ENCODE assay signal across 25 cellular contexts in genomic region chr7:18916826-18917225, GRCh38.
DNase-seq lines count a peak whose midpoint lies in the region; ATAC-seq, FAIRE-seq and TF ChIP-seq lines count a peak whose summit lies in the region.
"Had no signal": no experiment of that assay in that cellular context is flagged by ENCODE, and none has a peak within 500 bp of the region (broad histone marks: within the 10 kb centered on the region; RNA-seq: fewer than 3 reads in every experiment).

No MANE protein-coding gene starts in this region.

- no peak for ATAC-seq in HG03025 (IDR thresholded peaks at IDR 0.05; ENCODE audit: low FRiP score, unreplicated experiment)
- no peak for ATAC-seq in stimulated activated naive CD8-positive, alpha-beta T cell treated with anti-CD3 and anti-CD28 coated beads, Interleukin-15, amount 100 ng/mL, for 72 hours
- ATAC-seq: GM23338, HCT116, K562 had no signal

- no peak for TF ChIP-seq POLR2A in H54 (IDR thresholded peaks at IDR 0.05; ENCODE audit: low read depth, low read length)

- H3K4me3 Mint-ChIP-seq in stimulated activated naive CD8-positive, alpha-beta T cell treated with anti-CD3 and anti-CD28 coated beads, Interleukin-15, amount 100 ng/mL, for 72 hours, result no peak overlapping the region
- H3K4me3 Mint-ChIP-seq: B cell; CD4-positive, alpha-beta T cell; GM23338; HFFc6 had no signal

- TF ChIP-seq CTCF in BJ (IDR thresholded peaks at IDR 0.05; ENCODE audit: insufficient read depth, low read depth, low read length) (no peak), fibroblast of villous mesenchyme (IDR thresholded peaks at IDR 0.05; ENCODE audit: insufficient read depth, low read depth, low read length) (no peak)

- CTCF ChIA-PET in BJ (lab: Yijun Ruan, JAX), result interaction anchor here (0.7 kb wide), 1 partner anchor 30 kb away, joined by 3 read pairs; no protein-coding TSS in a partner anchor

- no peaks in the 10 kb centered on the region for H3K4me1 Mint-ChIP-seq in stimulated activated naive CD8-positive, alpha-beta T cell treated with anti-CD3 and anti-CD28 coated beads, Interleukin-15, amount 100 ng/mL, for 72 hours
- H3K4me1 Mint-ChIP-seq: B cell had no signal

- peak; percentile 59 for DNase-seq in BJ (ENCODE audit: low read depth)
- DNase-seq in H54 (ENCODE audit: insufficient read length, low spot score), result no peak
- DNase-seq in fibroblast of villous mesenchyme (ENCODE audit: low read depth), result peak; percentile 8
- no peak for DNase-seq in stimulated activated CD4-positive, alpha-beta T cell treated with anti-CD3 and anti-CD28 coated beads, Interleukin-2, amount 100 ng/mL, for 48 hours
- DNase-seq in stimulated activated naive CD8-positive, alpha-beta T cell treated with anti-CD3 and anti-CD28 coated beads, Interleukin-15, amount 100 ng/mL, for 72 hours, result no peak
- DNase-seq: ACHN; C1 segment of cervical spinal cord; Caco-2; CD4-positive, alpha-beta T cell; DMS153; DMS79; GDM1; H7; HFFc6; IMR-90 had no signal

- POLR2A ChIA-PET in BJ (lab: Charles Lee), result no interaction called here

- H3K27me3 ChIP-seq in BJ (ENCODE audit: control insufficient read depth, insufficient read depth, low read length), result no peaks in the 10 kb centered on the region

- H3K27ac Mint-ChIP-seq in stimulated activated naive CD8-positive, alpha-beta T cell treated with anti-CD3 and anti-CD28 coated beads, Interleukin-15, amount 100 ng/mL, for 72 hours, result no peak overlapping the region
- H3K27ac Mint-ChIP-seq: B cell; CD4-positive, alpha-beta T cell; HFFc6 had no signal

- H3K9me3 Mint-ChIP-seq in stimulated activated naive CD8-positive, alpha-beta T cell treated with anti-CD3 and anti-CD28 coated beads, Interleukin-15, amount 100 ng/mL, for 72 hours, result peaks cover 13 to 20% of the 10 kb centered on the region in 2 donors
- H3K9me3 Mint-ChIP-seq: GM23338, HFFc6 had no signal

- peak; percentile 41 for FAIRE-seq in H54 (lab: Jason Lieb, UNC)
- FAIRE-seq: A204.1, D721Med, GM12891, GM19239, HTR-8/SVneo, K562 had no signal

- no peaks in the 10 kb centered on the region for H3K27me3 Mint-ChIP-seq in stimulated activated naive CD8-positive, alpha-beta T cell treated with anti-CD3 and anti-CD28 coated beads, Interleukin-15, amount 100 ng/mL, for 72 hours
- H3K27me3 Mint-ChIP-seq: B cell; CD4-positive, alpha-beta T cell had no signal

- H3K4me3 ChIP-seq in BJ (ENCODE audit: low read depth, low read length) (no peak overlapping the region), fibroblast of villous mesenchyme (ENCODE audit: low read depth, low read length) (no peak overlapping the region)
- H3K4me3 ChIP-seq: GM23338, K562 had no signal

- no peaks in the 10 kb centered on the region for H3K36me3 ChIP-seq in BJ (ENCODE audit: control insufficient read depth, insufficient read depth, low read length)

Comparison
In these comparisons a context has a peak if more than half of its experiments do, and no peak if none do; other contexts are left out.
1. DNase-seq: peak in BJ (single experiment) and fibroblast of villous mesenchyme (single experiment); none in H54 (single experiment), stimulated activated CD4-positive, alpha-beta T cell treated with anti-CD3 and anti-CD28 coated beads, Interleukin-2, amount 100 ng/mL, for 48 hours (0 of 2) and stimulated activated naive CD8-positive, alpha-beta T cell treated with anti-CD3 and anti-CD28 coated beads, Interleukin-15, amount 100 ng/mL, for 72 hours (0 of 2).